13 cellular contexts compared by ENCODE assay signal in the genomic region with DNA sequence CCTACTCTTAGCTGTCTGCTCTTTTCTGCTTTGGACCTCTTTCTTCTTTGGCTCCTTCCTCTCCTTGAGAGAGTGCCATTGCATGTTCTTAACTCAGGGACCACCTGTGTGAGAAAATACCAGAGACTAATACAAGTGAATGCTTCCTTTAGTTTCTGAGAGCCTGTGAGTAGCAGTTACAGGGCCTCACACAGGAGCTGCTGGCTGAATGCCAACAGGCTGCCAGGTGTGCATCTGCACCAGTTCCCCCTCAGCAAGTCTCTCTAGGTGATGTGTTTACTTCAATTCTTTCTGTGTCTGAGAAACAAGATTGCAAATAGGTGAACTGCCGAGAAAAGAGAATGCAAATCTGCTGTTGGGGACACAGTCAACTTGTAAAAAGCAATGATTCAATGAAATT.
A peak's percentile ranks its signal among the peaks of the same experiment; 100 is the strongest.
DNase-seq lines count a peak whose midpoint lies in the region; ATAC-seq and TF ChIP-seq lines count a peak whose summit lies in the region.
"Had no signal": no experiment of that assay in that cellular context is flagged by ENCODE, and none has a peak within 500 bp of the region (broad histone marks: within the 10 kb centered on the region; RNA-seq: fewer than 3 reads in every experiment).

No MANE protein-coding gene starts in this region.

- TF ChIP-seq CTCF in hepatocyte (IDR thresholded peaks at IDR 0.05; ENCODE audit: poor library complexity): no peak

- no peak overlapping the region for H3K4me3 Mint-ChIP-seq in stimulated activated naive CD8-positive, alpha-beta T cell treated with anti-CD3 and anti-CD28 coated beads, Interleukin-15, amount 100 ng/mL, for 72 hours
- H3K4me3 Mint-ChIP-seq: T-helper 1 cell treated with Interleukin-12 subunit alpha and Interleukin-12 subunit beta and Interleukin-4 antibody, amounts not matched to agents 30 μg/mL and 1 μg/mL, for 36 hours had no signal

- DNase-seq in NCI-H187 (lab: John Stamatoyannopoulos, UW) (peak; percentile 62 to 77), hepatocyte (ENCODE audit: low spot score) (peak; percentile 65), C1 segment of cervical spinal cord (lab: John Stamatoyannopoulos, UW) (no peak)
- DNase-seq in stimulated activated naive CD8-positive, alpha-beta T cell treated with anti-CD3 and anti-CD28 coated beads, Interleukin-15, amount 100 ng/mL, for 72 hours: no peak
- no peak for DNase-seq in stimulated activated naive CD4-positive, alpha-beta T cell (lab: John Stamatoyannopoulos, UW)
- DNase-seq: foreskin keratinocyte; stimulated activated naive CD4-positive, alpha-beta T cell treated with Interleukin-2 at 50 U/mL for 16 hours had no signal

- no peaks in the 10 kb centered on the region for H4K20me1 ChIP-seq in hepatocyte (ENCODE audit: insufficient read depth, poor library complexity, severe bottlenecking)

- no peaks in the 10 kb centered on the region for H3K36me3 ChIP-seq in hepatocyte (replicated peaks; ENCODE audit: insufficient read depth, low read depth)
- H3K36me3 ChIP-seq: cardiac muscle cell had no signal

- H3K27me3 Mint-ChIP-seq in stimulated activated naive CD8-positive, alpha-beta T cell treated with anti-CD3 and anti-CD28 coated beads, Interleukin-15, amount 100 ng/mL, for 72 hours: no peaks in the 10 kb centered on the region

- no peak for TF ChIP-seq POLR2A in GM18505 (IDR thresholded peaks at IDR 0.05; ENCODE audit: borderline replicate concordance, extremely low read depth, insufficient read depth, insufficient read length)

- H3K27ac Mint-ChIP-seq in stimulated activated naive CD8-positive, alpha-beta T cell treated with anti-CD3 and anti-CD28 coated beads, Interleukin-15, amount 100 ng/mL, for 72 hours: no peak overlapping the region
- H3K27ac Mint-ChIP-seq: T-helper 1 cell treated with Interleukin-12 subunit alpha and Interleukin-12 subunit beta and Interleukin-4 antibody, amounts not matched to agents 30 μg/mL and 1 μg/mL, for 36 hours had no signal

- no peaks in the 10 kb centered on the region for H3K9me3 Mint-ChIP-seq in stimulated activated naive CD8-positive, alpha-beta T cell treated with anti-CD3 and anti-CD28 coated beads, Interleukin-15, amount 100 ng/mL, for 72 hours
- H3K9me3 Mint-ChIP-seq: T-helper 1 cell treated with Interleukin-12 subunit alpha and Interleukin-12 subunit beta and Interleukin-4 antibody, amounts not matched to agents 30 μg/mL and 1 μg/mL, for 36 hours had no signal

- peaks cover 38% of the 10 kb centered on the region for H3K79me2 ChIP-seq in hepatocyte

- H3K27ac ChIP-seq in hepatocyte: no peak overlapping the region
- H3K27ac ChIP-seq: cardiac muscle cell, foreskin keratinocyte, skin epidermis had no signal

- no peaks in the 10 kb centered on the region for H3K9me3 ChIP-seq in hepatocyte (ENCODE audit: low read depth)

- H3K4me1 Mint-ChIP-seq in stimulated activated naive CD8-positive, alpha-beta T cell treated with anti-CD3 and anti-CD28 coated beads, Interleukin-15, amount 100 ng/mL, for 72 hours: no peaks in the 10 kb centered on the region

- H3K9me2 ChIP-seq in hepatocyte (replicated peaks; ENCODE audit: insufficient read depth): no peaks in the 10 kb centered on the region

- no peak overlapping the region for H3K4me3 ChIP-seq in hepatocyte
- H3K4me3 ChIP-seq: cardiac muscle cell, skin epidermis had no signal

- H2AFZ ChIP-seq in hepatocyte: no peak overlapping the region

- ATAC-seq in GM18505 (IDR thresholded peaks at IDR 0.05; ENCODE audit: unreplicated experiment) (peak; percentile 64), HG02571 (IDR thresholded peaks at IDR 0.05; ENCODE audit: unreplicated experiment) (peak; percentile 65), HG03175 (IDR thresholded peaks at IDR 0.05; ENCODE audit: unreplicated experiment) (no peak)
- ATAC-seq in stimulated activated naive CD8-positive, alpha-beta T cell treated with anti-CD3 and anti-CD28 coated beads, Interleukin-15, amount 100 ng/mL, for 72 hours: no peak
- ATAC-seq: foreskin keratinocyte had no signal

- 71% methylated on average over 1 of the region's 1 CpG for WGBS in hepatocyte (ENCODE audit: low lambda C conversion rate, missing lambda C conversion rate)

- H3K4me1 ChIP-seq in hepatocyte (ENCODE audit: insufficient read depth): no peaks in the 10 kb centered on the region
- H3K4me1 ChIP-seq: foreskin keratinocyte had no signal

- no peak overlapping the region for H3K4me2 ChIP-seq in hepatocyte

- no peaks in the 10 kb centered on the region for H3K27me3 ChIP-seq in hepatocyte
- H3K27me3 ChIP-seq: cardiac muscle cell, foreskin keratinocyte had no signal

Comparison
In these comparisons a context has a peak if more than half of its experiments do, and no peak if none do; other contexts are left out.
1. ATAC-seq: peak in GM18505 (single experiment) and HG02571 (single experiment); none in stimulated activated naive CD8-positive, alpha-beta T cell treated with anti-CD3 and anti-CD28 coated beads, Interleukin-15, amount 100 ng/mL, for 72 hours (single experiment) and HG03175 (single experiment).
2. DNase-seq: peak in NCI-H187 (2 of 2) and hepatocyte (single experiment); none in stimulated activated naive CD8-positive, alpha-beta T cell treated with anti-CD3 and anti-CD28 coated beads, Interleukin-15, amount 100 ng/mL, for 72 hours (0 of 2), stimulated activated naive CD4-positive, alpha-beta T cell (0 of 6) and C1 segment of cervical spinal cord (0 of 14).